8 cellular contexts compared by ENCODE assay signal in the genomic region with DNA sequence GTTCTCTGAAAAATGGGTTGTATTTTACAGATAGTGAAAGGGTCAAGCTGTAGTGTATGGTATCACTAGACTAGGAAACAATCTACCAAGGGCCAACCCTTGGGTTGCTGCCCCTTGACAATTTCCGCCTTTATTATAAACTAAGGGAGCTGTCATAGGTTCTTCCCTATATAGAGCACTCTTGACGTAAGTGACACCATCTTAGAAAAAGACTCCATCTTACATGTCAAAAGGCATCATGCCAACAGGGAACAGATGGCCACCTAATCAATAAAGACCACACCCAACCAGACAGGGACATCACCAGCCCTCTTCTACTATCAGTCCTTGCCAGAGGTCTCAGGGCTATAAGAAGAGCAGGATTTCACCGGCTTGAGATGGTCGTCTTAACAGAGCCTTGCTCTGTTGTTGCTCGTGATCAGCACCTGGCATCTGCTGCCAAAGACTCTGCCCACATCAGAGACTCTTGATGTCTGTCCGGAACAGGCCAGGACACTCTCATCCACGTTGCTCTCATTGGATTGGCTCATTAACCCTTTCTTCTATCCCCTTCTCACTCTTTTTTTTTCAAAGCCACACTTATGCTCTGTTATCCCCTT.
DNase-seq lines count a peak whose midpoint lies in the region; ATAC-seq and TF ChIP-seq lines count a peak whose summit lies in the region.
"Not testable (repeated sequence)": the region's sequence is repeated elsewhere in the genome, so short reads cannot be mapped to it uniquely, and the experiment has no call there.

No MANE protein-coding gene starts in this region.

- H3K9me3 Mint-ChIP-seq in CD4-positive, alpha-beta T cell; HFFc6; activated CD4-positive, alpha-beta memory T cell treated with anti-CD3 and anti-CD28 coated beads for 36 hours; activated naive CD4-positive, alpha-beta T cell treated with anti-CD3 and anti-CD28 coated beads, Interleukin-2, amount 50 U/mL, for 24 hours; chondrocyte (ENCODE audit: low read depth); naive thymus-derived CD4-positive, alpha-beta T cell; stimulated activated memory B cell treated with anti-CD40 and anti-IgM and Interleukin-4, amounts not matched to agents 10 μg/mL and 1 μg/mL and 100 μg/mL, for 72 hours: not testable (repeated sequence)

- H3K9me3 ChIP-seq in CD4-positive, alpha-beta T cell (ENCODE audit: control insufficient read depth, low read length); Peyer's patch; naive thymus-derived CD4-positive, alpha-beta T cell (ENCODE audit: control insufficient read depth in 2 of 3, low read length in 3 of 3): not testable (repeated sequence)

- H3K36me3 ChIP-seq in Peyer's patch; naive thymus-derived CD4-positive, alpha-beta T cell (ENCODE audit: control insufficient read depth in 2 of 3, insufficient read depth in 3 of 3, low read length in 3 of 3): not testable (repeated sequence)

- H3K27ac ChIP-seq in CD4-positive, alpha-beta T cell (ENCODE audit: low read depth, low read length); naive thymus-derived CD4-positive, alpha-beta T cell (ENCODE audit: low read depth, low read length): not testable (repeated sequence)
- peak overlapping the region in 3 of 4 donors; percentile 4 to 55 (median 39) for H3K27ac ChIP-seq in Peyer's patch

- DNase-seq in CD4-positive, alpha-beta T cell; HFFc6; Peyer's patch; activated CD4-positive, alpha-beta memory T cell treated with anti-CD3 and anti-CD28 coated beads for 36 hours; chondrocyte (ENCODE audit: low spot score); naive thymus-derived CD4-positive, alpha-beta T cell: not testable (repeated sequence)

- not testable (repeated sequence) for H3K27me3 Mint-ChIP-seq in CD4-positive, alpha-beta T cell; HFFc6 (ENCODE audit: insufficient read depth); activated CD4-positive, alpha-beta memory T cell treated with anti-CD3 and anti-CD28 coated beads for 36 hours; activated naive CD4-positive, alpha-beta T cell treated with anti-CD3 and anti-CD28 coated beads, Interleukin-2, amount 50 U/mL, for 24 hours; chondrocyte (ENCODE audit: low read depth); naive thymus-derived CD4-positive, alpha-beta T cell; stimulated activated memory B cell treated with anti-CD40 and anti-IgM and Interleukin-4, amounts not matched to agents 10 μg/mL and 1 μg/mL and 100 μg/mL, for 72 hours

- peak overlapping the region; percentile 55 for H3K27ac Mint-ChIP-seq in CD4-positive, alpha-beta T cell
- peak overlapping the region; percentile 24; the same call in 1 of the 2 replicates for H3K27ac Mint-ChIP-seq in HFFc6
- peak overlapping the region; percentile 11 for H3K27ac Mint-ChIP-seq in activated CD4-positive, alpha-beta memory T cell treated with anti-CD3 and anti-CD28 coated beads for 36 hours
- peak overlapping the region; percentile 79 for H3K27ac Mint-ChIP-seq in activated naive CD4-positive, alpha-beta T cell treated with anti-CD3 and anti-CD28 coated beads, Interleukin-2, amount 50 U/mL, for 24 hours
- peak overlapping the region; percentile 65 for H3K27ac Mint-ChIP-seq in chondrocyte (ENCODE audit: unreplicated experiment)
- H3K27ac Mint-ChIP-seq in naive thymus-derived CD4-positive, alpha-beta T cell: peak overlapping the region; percentile 27 to 94 (median 71)
- H3K27ac Mint-ChIP-seq in stimulated activated memory B cell treated with anti-CD40 and anti-IgM and Interleukin-4, amounts not matched to agents 10 μg/mL and 1 μg/mL and 100 μg/mL, for 72 hours: peak overlapping the region; percentile 97

- H3K36me3 Mint-ChIP-seq in CD4-positive, alpha-beta T cell (ENCODE audit: low read depth); HFFc6 (ENCODE audit: low read depth); activated CD4-positive, alpha-beta memory T cell treated with anti-CD3 and anti-CD28 coated beads for 36 hours; chondrocyte (ENCODE audit: low read depth); stimulated activated memory B cell treated with anti-CD40 and anti-IgM and Interleukin-4, amounts not matched to agents 10 μg/mL and 1 μg/mL and 100 μg/mL, for 72 hours: not testable (repeated sequence)
- H3K36me3 Mint-ChIP-seq in activated naive CD4-positive, alpha-beta T cell treated with anti-CD3 and anti-CD28 coated beads, Interleukin-2, amount 50 U/mL, for 24 hours: peaks cover 11% of the 10 kb centered on the region
- peaks cover 0 to 13% (median 0%) of the 10 kb centered on the region in 5 donors for H3K36me3 Mint-ChIP-seq in naive thymus-derived CD4-positive, alpha-beta T cell

- CTCF ChIA-PET in CD4-positive, alpha-beta T cell (lab: Charles Lee); activated CD4-positive, alpha-beta memory T cell treated with anti-CD3 and anti-CD28 coated beads for 36 hours (lab: Charles Lee); naive thymus-derived CD4-positive, alpha-beta T cell (lab: Charles Lee): not testable (repeated sequence)

- TF ChIP-seq POLR2A in Peyer's patch (IDR thresholded peaks at IDR 0.05): not testable (repeated sequence)

- peaks cover 25% of the 10 kb centered on the region for H3K4me1 Mint-ChIP-seq in CD4-positive, alpha-beta T cell (ENCODE audit: low read depth)
- H3K4me1 Mint-ChIP-seq in HFFc6 (ENCODE audit: low read depth): not testable (repeated sequence)
- peaks cover 32% of the 10 kb centered on the region for H3K4me1 Mint-ChIP-seq in activated CD4-positive, alpha-beta memory T cell treated with anti-CD3 and anti-CD28 coated beads for 36 hours (ENCODE audit: low read depth)
- peaks cover 46% of the 10 kb centered on the region for H3K4me1 Mint-ChIP-seq in activated naive CD4-positive, alpha-beta T cell treated with anti-CD3 and anti-CD28 coated beads, Interleukin-2, amount 50 U/mL, for 24 hours
- peaks cover 22% of the 10 kb centered on the region for H3K4me1 Mint-ChIP-seq in chondrocyte (ENCODE audit: low read depth)
- H3K4me1 Mint-ChIP-seq in naive thymus-derived CD4-positive, alpha-beta T cell: peaks cover 6 to 30% (median 24%) of the 10 kb centered on the region in 7 donors
- peaks cover 34% of the 10 kb centered on the region for H3K4me1 Mint-ChIP-seq in stimulated activated memory B cell treated with anti-CD40 and anti-IgM and Interleukin-4, amounts not matched to agents 10 μg/mL and 1 μg/mL and 100 μg/mL, for 72 hours

- not testable (repeated sequence) for ATAC-seq in CD4-positive, alpha-beta T cell (ENCODE audit: poor library complexity); naive thymus-derived CD4-positive, alpha-beta T cell; stimulated activated memory B cell treated with anti-CD40 and anti-IgM and Interleukin-4, amounts not matched to agents 10 μg/mL and 1 μg/mL and 100 μg/mL, for 72 hours

- not testable (repeated sequence) for H3K4me3 Mint-ChIP-seq in CD4-positive, alpha-beta T cell; HFFc6; activated CD4-positive, alpha-beta memory T cell treated with anti-CD3 and anti-CD28 coated beads for 36 hours; activated naive CD4-positive, alpha-beta T cell treated with anti-CD3 and anti-CD28 coated beads, Interleukin-2, amount 50 U/mL, for 24 hours; chondrocyte (ENCODE audit: unreplicated experiment); naive thymus-derived CD4-positive, alpha-beta T cell; stimulated activated memory B cell treated with anti-CD40 and anti-IgM and Interleukin-4, amounts not matched to agents 10 μg/mL and 1 μg/mL and 100 μg/mL, for 72 hours

- H3K27me3 ChIP-seq in CD4-positive, alpha-beta T cell (ENCODE audit: control insufficient read depth, insufficient read depth, low read length); Peyer's patch; naive thymus-derived CD4-positive, alpha-beta T cell (ENCODE audit: control insufficient read depth in 2 of 2, insufficient read depth in 2 of 2, low read length in 2 of 2): not testable (repeated sequence)

- POLR2A ChIA-PET in CD4-positive, alpha-beta T cell (lab: Charles Lee); activated CD4-positive, alpha-beta memory T cell treated with anti-CD3 and anti-CD28 coated beads for 36 hours (lab: Charles Lee); naive thymus-derived CD4-positive, alpha-beta T cell (lab: Charles Lee): not testable (repeated sequence)

- TF ChIP-seq CTCF in CD4-positive, alpha-beta T cell (IDR thresholded peaks at IDR 0.05); HFFc6 (IDR thresholded peaks at IDR 0.05); Peyer's patch (IDR thresholded peaks at IDR 0.05); chondrocyte (IDR thresholded peaks at IDR 0.05): not testable (repeated sequence)

- H3K4me1 ChIP-seq in Peyer's patch: not testable (repeated sequence)
- peaks cover 9 to 14% of the 10 kb centered on the region in 2 donors for H3K4me1 ChIP-seq in naive thymus-derived CD4-positive, alpha-beta T cell (ENCODE audit: control insufficient read depth in 2 of 2, insufficient read depth in 2 of 2, low read length in 2 of 2)

- not testable (repeated sequence) for H3K4me3 ChIP-seq in Peyer's patch; naive thymus-derived CD4-positive, alpha-beta T cell (ENCODE audit: low read length)

- intact Hi-C loops in CD4-positive, alpha-beta T cell (cut with DNase I, micrococcal nuclease); activated CD4-positive, alpha-beta memory T cell treated with anti-CD3 and anti-CD28 coated beads for 36 hours (cut with micrococcal nuclease); naive thymus-derived CD4-positive, alpha-beta T cell (cut with micrococcal nuclease): not testable (repeated sequence)

Comparison
In these comparisons a context has a peak if more than half of its experiments do, and no peak if none do; other contexts are left out.
1. H3K27ac Mint-ChIP-seq: peak in every context shown above with its lines; median percentile 97 in stimulated activated memory B cell treated with anti-CD40 and anti-IgM and Interleukin-4, amounts not matched to agents 10 μg/mL and 1 μg/mL and 100 μg/mL, for 72 hours; 79 in activated naive CD4-positive, alpha-beta T cell treated with anti-CD3 and anti-CD28 coated beads, Interleukin-2, amount 50 U/mL, for 24 hours; 71 in naive thymus-derived CD4-positive, alpha-beta T cell; 65 in chondrocyte; 55 in CD4-positive, alpha-beta T cell; 24 in HFFc6; 11 in activated CD4-positive, alpha-beta memory T cell treated with anti-CD3 and anti-CD28 coated beads for 36 hours.